ENCODE assay signal across 15 cellular contexts in genomic region chr10:71282323-71282680, GRCh38. TPM values are rescaled to one million over a fixed set of nuclear protein-coding genes. Genes with fewer than 3 reads are reported as not detected.
DNase-seq lines count a peak whose midpoint lies in the region; ATAC-seq and TF ChIP-seq lines count a peak whose summit lies in the region.
"Had no signal": no experiment of that assay in that cellular context is flagged by ENCODE, and none has a peak within 500 bp of the region (broad histone marks: within the 10 kb centered on the region; RNA-seq: fewer than 3 reads in every experiment).

No MANE protein-coding gene starts in this region.

- no peak overlapping the region for H3K4me3 ChIP-seq in BLaER1 treated with 17β-estradiol and CSF1 and Interleukin-3, amounts not matched to agents 10 nM and 100 nM
- H3K4me3 ChIP-seq in mesenchymal stem cell (ENCODE audit: insufficient read depth in 1 of 2, low read depth in 1 of 2, low read length in 2 of 2), result no peak overlapping the region

- H3K18ac ChIP-seq in mesenchymal stem cell (ENCODE audit: low read depth in 1 of 2, low read length in 2 of 2), result no peak overlapping the region

- peak overlapping the region in 9 of 11 experiments; percentile 5 to 62 (median 47); a peak in 16 of 22 replicates for H3K4me2 ChIP-seq in BLaER1 treated with 17β-estradiol and CSF1 and Interleukin-3, amounts not matched to agents 10 nM and 100 nM
- no peak overlapping the region for H3K4me2 ChIP-seq in mesenchymal stem cell (ENCODE audit: low read length, poor library complexity, severe bottlenecking)

- H3K36me3 Mint-ChIP-seq in WTC11, result peaks cover 9% of the 10 kb centered on the region
- no peaks in the 10 kb centered on the region for H3K36me3 Mint-ChIP-seq in stimulated activated naive B cell treated with anti-CD40 and anti-IgM and Interleukin-4, amounts not matched to agents 10 μg/mL and 1 μg/mL and 100 μg/mL, for 72 hours

- peaks cover 0 to 11% (median 0%) of the 10 kb centered on the region in 11 experiments; a peak in 1 of 22 replicates for H4K20me1 ChIP-seq in BLaER1 treated with 17β-estradiol and CSF1 and Interleukin-3, amounts not matched to agents 10 nM and 100 nM

- no peak overlapping the region for H4K8ac ChIP-seq in mesenchymal stem cell (ENCODE audit: low read length)

- no peak overlapping the region for H3K4ac ChIP-seq in mesenchymal stem cell (ENCODE audit: low read depth in 1 of 2, low read length in 2 of 2)

- WGBS in mesenchymal stem cell, result 91% methylated on average over 2 of the region's 2 CpGs

- ATAC-seq in WTC11 (no peak), HG02610 (IDR thresholded peaks at IDR 0.05; ENCODE audit: unreplicated experiment) (no peak)
- no peak for ATAC-seq in stimulated activated naive B cell treated with anti-CD40 and anti-IgM and Interleukin-4, amounts not matched to agents 10 μg/mL and 1 μg/mL and 100 μg/mL, for 72 hours (replicated peaks)

- H3K4me3 Mint-ChIP-seq in WTC11, result no peak overlapping the region
- no peak overlapping the region for H3K4me3 Mint-ChIP-seq in stimulated activated naive B cell treated with anti-CD40 and anti-IgM and Interleukin-4, amounts not matched to agents 10 μg/mL and 1 μg/mL and 100 μg/mL, for 72 hours
- H3K4me3 Mint-ChIP-seq: CD4-positive, alpha-beta T cell; H9 had no signal

- TF ChIP-seq CTCF in WTC11 (IDR thresholded peaks at IDR 0.05), result no peak

- DNase-seq in WTC11 (ENCODE audit: low spot score) (no peak), kidney tubule cell (ENCODE audit: low spot score) (peak; percentile 58), mesenchymal stem cell (no peak), SK-N-DZ (ENCODE audit: low spot score) (no peak)
- DNase-seq in stimulated activated naive B cell treated with anti-CD40 and anti-IgM and Interleukin-4, amounts not matched to agents 10 μg/mL and 1 μg/mL and 100 μg/mL, for 72 hours, result no peak
- DNase-seq: 8988T; AML-193; CD4-positive, alpha-beta T cell; DMS79; GOT3; H9; KBM-7 had no signal

- H2BK120ac ChIP-seq in mesenchymal stem cell (ENCODE audit: low read depth, low read length), result no peak overlapping the region

- no peaks in the 10 kb centered on the region for H3K27me3 Mint-ChIP-seq in WTC11 (ENCODE audit: low read depth)
- H3K27me3 Mint-ChIP-seq in stimulated activated naive B cell treated with anti-CD40 and anti-IgM and Interleukin-4, amounts not matched to agents 10 μg/mL and 1 μg/mL and 100 μg/mL, for 72 hours, result peaks cover 0 to 4% of the 10 kb centered on the region in 2 donors
- H3K27me3 Mint-ChIP-seq: CD4-positive, alpha-beta T cell had no signal

- H3K9me3 Mint-ChIP-seq in WTC11, result no peaks in the 10 kb centered on the region
- no peaks in the 10 kb centered on the region for H3K9me3 Mint-ChIP-seq in stimulated activated naive B cell treated with anti-CD40 and anti-IgM and Interleukin-4, amounts not matched to agents 10 μg/mL and 1 μg/mL and 100 μg/mL, for 72 hours
- H3K9me3 Mint-ChIP-seq: CD4-positive, alpha-beta T cell; H9 had no signal

- no peak overlapping the region for H3K14ac ChIP-seq in mesenchymal stem cell (ENCODE audit: low read length in 2 of 2)

- no peak overlapping the region for H2BK12ac ChIP-seq in mesenchymal stem cell (ENCODE audit: low read length in 2 of 2)

- no peaks in the 10 kb centered on the region for H3K27me3 ChIP-seq in BLaER1 treated with 17β-estradiol and CSF1 and Interleukin-3, amounts not matched to agents 10 nM and 100 nM
- H3K27me3 ChIP-seq in mesenchymal stem cell (ENCODE audit: control insufficient read depth in 1 of 2, insufficient read depth in 1 of 2, low read length in 2 of 2), result peaks cover 0 to 53% of the 10 kb centered on the region in 2 experiments

- no peak overlapping the region for H2AFZ ChIP-seq in mesenchymal stem cell (ENCODE audit: low read depth, low read length)

- H3K79me1 ChIP-seq in mesenchymal stem cell (replicated peaks; ENCODE audit: low read length, poor library complexity, severe bottlenecking), result no peaks in the 10 kb centered on the region

- no peak overlapping the region for H2BK5ac ChIP-seq in mesenchymal stem cell (ENCODE audit: low read depth, low read length, poor library complexity, severe bottlenecking)

- H3K23ac ChIP-seq in mesenchymal stem cell (ENCODE audit: low read length in 2 of 2), result no peak overlapping the region

- peaks cover 32% of the 10 kb centered on the region for H3K4me1 Mint-ChIP-seq in WTC11
- H3K4me1 Mint-ChIP-seq in stimulated activated naive B cell treated with anti-CD40 and anti-IgM and Interleukin-4, amounts not matched to agents 10 μg/mL and 1 μg/mL and 100 μg/mL, for 72 hours, result peaks cover 0 to 3% of the 10 kb centered on the region in 2 donors

- no peaks in the 10 kb centered on the region for H3K9me3 ChIP-seq in BLaER1 treated with 17β-estradiol and CSF1 and Interleukin-3, amounts not matched to agents 10 nM and 100 nM (replicated peaks in 1 of 11)
- H3K9me3 ChIP-seq in mesenchymal stem cell (ENCODE audit: control insufficient read depth, low read length), result no peaks in the 10 kb centered on the region

- no peak overlapping the region for H2AK5ac ChIP-seq in mesenchymal stem cell (ENCODE audit: low read length, severe bottlenecking)

- CTCF ChIA-PET in WTC11 (lab: Charles Lee), result interaction anchor here (6.3 kb wide), 1 partner anchor 12 kb away, joined by 57 read pairs; no protein-coding TSS in a partner anchor

- peak overlapping the region in 1 of 11 experiments; percentile 44; a peak in 1 of 22 replicates for H3K9ac ChIP-seq in BLaER1 treated with 17β-estradiol and CSF1 and Interleukin-3, amounts not matched to agents 10 nM and 100 nM
- no peak overlapping the region for H3K9ac ChIP-seq in mesenchymal stem cell (ENCODE audit: low read length)

- H2BK15ac ChIP-seq in mesenchymal stem cell (ENCODE audit: low read depth, poor library complexity, severe bottlenecking), result no peak overlapping the region

- no peaks in the 10 kb centered on the region for H3K36me3 ChIP-seq in BLaER1 treated with 17β-estradiol and CSF1 and Interleukin-3, amounts not matched to agents 10 nM and 100 nM
- no peaks in the 10 kb centered on the region for H3K36me3 ChIP-seq in mesenchymal stem cell (ENCODE audit: control insufficient read depth in 1 of 2, insufficient read depth in 2 of 2, low read depth in 1 of 2, low read length in 2 of 2)

- H4K91ac ChIP-seq in mesenchymal stem cell (ENCODE audit: low read length), result no peak overlapping the region

- H3K27ac ChIP-seq in BLaER1 treated with 17β-estradiol and CSF1 and Interleukin-3, amounts not matched to agents 10 nM and 100 nM, result peak overlapping the region in 1 of 11 experiments; percentile 12; a peak in 1 of 22 replicates
- no peak overlapping the region for H3K27ac ChIP-seq in mesenchymal stem cell (ENCODE audit: low read length, poor library complexity, severe bottlenecking)
- H3K27ac ChIP-seq: HL-60 had no signal

- peak overlapping the region; percentile 32; the same call in 1 of the 2 replicates for H3K27ac Mint-ChIP-seq in WTC11
- peak overlapping the region; percentile 31 for H3K27ac Mint-ChIP-seq in stimulated activated naive B cell treated with anti-CD40 and anti-IgM and Interleukin-4, amounts not matched to agents 10 μg/mL and 1 μg/mL and 100 μg/mL, for 72 hours
- H3K27ac Mint-ChIP-seq: CD4-positive, alpha-beta T cell had no signal

- H3K4me1 ChIP-seq in BLaER1 treated with 17β-estradiol and CSF1 and Interleukin-3, amounts not matched to agents 10 nM and 100 nM, result peaks cover 27 to 68% (median 57%) of the 10 kb centered on the region in 10 experiments
- peaks cover 7% of the 10 kb centered on the region for H3K4me1 ChIP-seq in mesenchymal stem cell (ENCODE audit: control insufficient read depth, insufficient read depth, low read depth, low read length)

- POLR2A ChIA-PET in WTC11 (lab: Charles Lee), result no interaction called here

TF ChIP-seq in WTC11, 78 proteins besides CTCF, POLR2A, EP300 and RAD21:
- no peak for TF ChIP-seq SMAD4 (CRISPR knock-in tag; IDR thresholded peaks at IDR 0.05)
TF ChIP-seq in WTC11: peak in this region for 0.

RNA-seq across cellular contexts. Expression of gene SLC29A3, which starts 36.8 kb away (rescaled TPM):
- total RNA-seq in WTC11 (2021), result 9.2 to 11.1 TPM (median 11.0 TPM) in 3 replicates
- 2.4 TPM for polyA plus RNA-seq in mesenchymal stem cell (2013, experiment 1 of 2)
- 2.1 TPM for polyA plus RNA-seq in mesenchymal stem cell (2013, experiment 2 of 2)
- polyA plus RNA-seq in SK-N-DZ (2014; cell fraction: cytosol; rRNA removed), result 4.3 and 4.8 TPM in 2 replicates
- polyA plus RNA-seq in SK-N-DZ (2014; cell fraction: nucleus; rRNA removed), result 2.7 and 3.3 TPM in 2 replicates
